Comparison of ENCODE assay signal across 1 cellular context in genomic region chr6:28808383-28808782, GRCh38.
TF ChIP-seq lines count a peak whose summit lies in the region.

No MANE protein-coding gene starts in this region.

TF ChIP-seq in HepG2, 621 proteins besides CTCF, POLR2A, EP300 and RAD21 (continued from another document):
- no peak for TF ChIP-seq AHDC1 (CRISPR knock-in tag; IDR thresholded peaks at IDR 0.05; ENCODE audit: borderline replicate concordance)
TF ChIP-seq in HepG2: peak in this region for 2.
